ENCODE assay signal across 8 cellular contexts in the genomic region with DNA sequence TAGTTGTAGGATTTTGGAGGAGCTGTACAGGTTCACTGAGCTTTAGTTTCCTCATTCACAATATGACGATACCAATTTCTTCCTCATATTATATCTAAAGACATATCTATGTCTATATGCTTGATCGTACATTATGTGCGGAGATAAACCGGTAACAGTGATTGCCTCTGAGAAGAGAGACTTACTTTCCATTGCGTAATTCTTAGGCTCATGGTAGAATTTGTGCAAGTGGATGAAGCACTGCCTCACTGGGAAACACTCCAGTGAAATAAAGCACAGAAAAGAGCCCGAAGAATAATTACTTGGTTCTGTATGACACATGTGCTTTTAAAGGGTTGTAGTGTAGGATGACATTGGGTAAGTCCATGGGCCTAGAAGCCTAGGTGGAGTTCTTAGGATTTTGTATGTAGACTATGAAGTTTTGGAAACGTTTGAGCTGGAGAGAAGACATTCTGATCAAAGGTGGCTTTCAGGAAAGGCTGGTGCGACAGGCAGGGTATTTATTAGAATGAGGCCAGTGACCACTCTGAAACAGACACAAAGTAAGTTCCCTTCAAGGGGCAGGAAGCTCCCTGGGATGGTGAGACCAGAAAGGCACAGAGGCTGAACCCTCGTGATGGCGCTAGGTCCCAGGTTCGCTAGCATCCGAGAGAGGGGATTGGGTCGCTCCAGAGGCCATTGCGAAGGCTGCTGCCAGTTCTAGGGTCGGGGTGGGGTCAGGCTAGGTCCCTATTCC. TPM values are rescaled to one million over a fixed set of nuclear protein-coding genes. Genes with fewer than 3 reads are reported as not detected.
DNase-seq lines count a peak whose midpoint lies in the region; ATAC-seq and TF ChIP-seq lines count a peak whose summit lies in the region.

No MANE protein-coding gene starts in this region.

- WGBS in aorta, 2 donors = 40 to 46% methylated on average over 15 of the region's 15 CpGs

- no peaks in the 10 kb centered on the region for H3K4me1 ChIP-seq in aorta (ENCODE audit: control insufficient read depth in 1 of 2, insufficient read depth in 2 of 2, low read length in 2 of 2)

- H3K9me3 ChIP-seq in KOPT-K1 (ENCODE audit: insufficient read depth, low read length, poor library complexity, severe bottlenecking) = no peaks in the 10 kb centered on the region
- no peaks in the 10 kb centered on the region for H3K9me3 ChIP-seq in aorta (ENCODE audit: control insufficient read depth, low read length)

- DNase-seq in choroid plexus epithelial cell (ENCODE audit: low read depth) (peak; percentile 2), middle frontal gyrus (ENCODE audit: extremely low spot score, low spot score) (peak; percentile 3), aorta (no peak), LoVo (ENCODE audit: low spot score) (no peak)
- DNase-seq in activated effector memory CD4-positive, alpha-beta T cell treated with anti-CD3 and anti-CD28 coated beads, Interleukin-2, amount 50 U/mL, for 16 hours = no peak

- peak; percentile 44 for ATAC-seq in GM18498 (IDR thresholded peaks at IDR 0.05; ENCODE audit: unreplicated experiment)
- ATAC-seq in GM21723 (IDR thresholded peaks at IDR 0.05; ENCODE audit: unreplicated experiment) = peak; percentile 40
- ATAC-seq in aorta (ENCODE audit: low FRiP score) = peak; percentile 65

- H3K4me3 ChIP-seq in choroid plexus epithelial cell (ENCODE audit: low read depth, low read length) (peak overlapping the region; percentile 69), aorta (ENCODE audit: low read length in 2 of 2) (no peak overlapping the region)

- intact Hi-C loops in aorta (cut with DNase I) = no loop called here

- TF ChIP-seq CTCF in choroid plexus epithelial cell (conservative IDR thresholded peaks at IDR 0.05; ENCODE audit: low read depth, low read length) = no peak

- peaks cover 7% of the 10 kb centered on the region; the same call in 1 of the 2 replicates for H3K36me3 ChIP-seq in KOPT-K1 (ENCODE audit: insufficient read depth, low read length)
- no peaks in the 10 kb centered on the region for H3K36me3 ChIP-seq in aorta (ENCODE audit: control insufficient read depth in 1 of 2, insufficient read depth in 2 of 2, low read length in 1 of 2)

- no peaks in the 10 kb centered on the region for H3K27me3 ChIP-seq in aorta (ENCODE audit: control insufficient read depth in 1 of 2, insufficient read depth in 2 of 2, low read length in 1 of 2)

- peak overlapping the region; percentile 91 for H3K27ac ChIP-seq in KOPT-K1 (ENCODE audit: low read depth, low read length, poor library complexity, severe bottlenecking)
- peak overlapping the region; percentile 46 to 74 for H3K27ac ChIP-seq in aorta (ENCODE audit: low read depth in 1 of 2, low read length in 2 of 2)

RNA-seq across cellular contexts. Expression of a gene that starts 0.6 kb away (rescaled TPM):
- total RNA-seq in aorta = 10 to 100 TPM; 24.6 to 31.3 TPM
- polyA plus RNA-seq in aorta = 10 to 100 TPM; 32.7 to 40.3 TPM

RNA-seq across cellular contexts. Expression of a gene that starts 48.7 kb away (rescaled TPM):
- total RNA-seq in aorta = under 1 TPM; 0.52 to 0.72 TPM
- under 1 TPM; 0.03 to 0.50 TPM for polyA plus RNA-seq in aorta

Comparison
In these comparisons a context has a peak if more than half of its experiments do, and no peak if none do; other contexts are left out.
1. DNase-seq: peak in choroid plexus epithelial cell (single experiment) and middle frontal gyrus (single experiment); none in aorta (0 of 2), activated effector memory CD4-positive, alpha-beta T cell treated with anti-CD3 and anti-CD28 coated beads, Interleukin-2, amount 50 U/mL, for 16 hours (single experiment) and LoVo (single experiment).
2. Peak in every context shown above with its lines, with median percentiles within 50 percentile points of each other: ATAC-seq.